8 cellular contexts compared by ENCODE assay signal in the genomic region with DNA sequence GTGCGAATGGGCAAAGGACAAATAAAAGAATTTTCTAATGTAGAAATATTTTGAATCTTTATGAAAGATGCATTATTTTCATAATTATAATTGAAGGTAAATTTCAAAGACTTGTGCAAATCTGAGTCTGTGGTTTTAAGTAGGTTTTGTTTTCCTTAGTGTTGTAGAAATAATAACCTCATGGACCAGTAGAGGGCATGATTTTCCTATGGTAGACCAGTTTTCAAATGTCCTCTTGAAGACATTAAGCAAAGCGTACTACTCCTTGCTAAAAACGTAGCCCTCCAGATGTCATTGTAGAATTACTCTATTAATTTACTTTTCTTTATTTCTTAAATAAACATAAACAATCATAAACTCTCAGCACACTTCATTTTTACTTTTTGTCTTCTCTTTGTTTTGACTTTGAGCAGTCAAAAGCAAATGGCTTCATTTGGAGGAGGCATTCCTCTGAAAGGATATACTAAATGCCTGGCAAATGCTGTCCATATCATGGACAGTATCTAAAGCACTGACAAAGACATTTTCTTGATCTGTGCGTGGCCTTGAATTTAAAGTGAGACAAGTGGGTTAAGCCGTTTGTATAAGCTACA.
A peak's percentile ranks its signal among the peaks of the same experiment; 100 is the strongest.
DNase-seq lines count a peak whose midpoint lies in the region; ATAC-seq, FAIRE-seq and TF ChIP-seq lines count a peak whose summit lies in the region.

No MANE protein-coding gene starts in this region.

- no peaks in the 10 kb centered on the region for H3K9me3 ChIP-seq in SK-N-MC (ENCODE audit: low read depth, low read length)

- TF ChIP-seq CTCF in KMS-11 (conservative IDR thresholded peaks at IDR 0.05; ENCODE audit: low read depth, low read length) (peak; percentile 63), foreskin keratinocyte (conservative IDR thresholded peaks at IDR 0.05) (peak; percentile 81), type B pancreatic cell (conservative IDR thresholded peaks at IDR 0.05) (peak; percentile 78)

- H3K36me3 Mint-ChIP-seq in type B pancreatic cell: no peaks in the 10 kb centered on the region
- H3K36me3 Mint-ChIP-seq in activated CD4-positive, alpha-beta T cell treated with anti-CD3 and anti-CD28 coated beads, Interleukin-2, amount 10 ng/mL, durations not matched to agents 24 days and 14 days (ENCODE audit: low read depth): no peaks in the 10 kb centered on the region

- ATAC-seq in foreskin keratinocyte (peak; percentile 41), GM18909 (IDR thresholded peaks at IDR 0.05; ENCODE audit: poor library complexity, unreplicated experiment) (no peak)

- DNase-seq in GM03348 (ENCODE audit: low spot score) (peak; percentile 39), SK-N-MC (ENCODE audit: low read depth, low spot score) (peak; percentile 56), foreskin keratinocyte (peak; percentile 9 to 37), type B pancreatic cell (ENCODE audit: extremely low spot score, unreplicated experiment) (no peak)
- no peak for DNase-seq in activated CD4-positive, alpha-beta T cell treated with anti-CD3 and anti-CD28 coated beads, Interleukin-2, amount 10 ng/mL, durations not matched to agents 24 days and 14 days

- no peak overlapping the region for H3K27ac ChIP-seq in KMS-11
- H3K27ac ChIP-seq in SK-N-MC: no peak overlapping the region
- H3K27ac ChIP-seq in foreskin keratinocyte: no peak overlapping the region

- no peak overlapping the region for H3K9ac ChIP-seq in KMS-11
- H3K9ac ChIP-seq in SK-N-MC (ENCODE audit: insufficient read length): no peak overlapping the region

- H3K4me3 ChIP-seq in KMS-11 (IDR thresholded peaks at IDR 0.05; ENCODE audit: insufficient read depth, low read depth, low read length): no peak overlapping the region
- no peak overlapping the region for H3K4me3 ChIP-seq in SK-N-MC

- H3K4me2 ChIP-seq in KMS-11: no peak overlapping the region

- H3K27ac Mint-ChIP-seq in type B pancreatic cell: no peak overlapping the region
- H3K27ac Mint-ChIP-seq in activated CD4-positive, alpha-beta T cell treated with anti-CD3 and anti-CD28 coated beads, Interleukin-2, amount 10 ng/mL, durations not matched to agents 24 days and 14 days: no peak overlapping the region

- no peaks in the 10 kb centered on the region for H4K20me1 ChIP-seq in KMS-11 (ENCODE audit: insufficient read depth)

- no peaks in the 10 kb centered on the region for H3K27me3 Mint-ChIP-seq in type B pancreatic cell
- peaks cover 28% of the 10 kb centered on the region for H3K27me3 Mint-ChIP-seq in activated CD4-positive, alpha-beta T cell treated with anti-CD3 and anti-CD28 coated beads, Interleukin-2, amount 10 ng/mL, durations not matched to agents 24 days and 14 days

- no peaks in the 10 kb centered on the region for H3K4me1 Mint-ChIP-seq in type B pancreatic cell (ENCODE audit: unreplicated experiment)
- peaks cover 14% of the 10 kb centered on the region for H3K4me1 Mint-ChIP-seq in activated CD4-positive, alpha-beta T cell treated with anti-CD3 and anti-CD28 coated beads, Interleukin-2, amount 10 ng/mL, durations not matched to agents 24 days and 14 days

- intact Hi-C loops in activated CD4-positive, alpha-beta T cell treated with anti-CD3 and anti-CD28 coated beads, Interleukin-2, amount 10 ng/mL, durations not matched to agents 24 days and 14 days (cut with micrococcal nuclease): loop anchor here (1.0 to 10.0 kb wide), 2 partner anchors 208 to 919 kb away; partner anchors contain the start of genes FASTKD2 and MDH1B

- no peak overlapping the region for H2AFZ ChIP-seq in KMS-11 (ENCODE audit: low read depth)

- H3K79me2 ChIP-seq in KMS-11 (ENCODE audit: insufficient read depth, low read depth): no peaks in the 10 kb centered on the region

- H3K27me3 ChIP-seq in KMS-11 (ENCODE audit: insufficient read depth, low read depth): no peaks in the 10 kb centered on the region
- no peaks in the 10 kb centered on the region for H3K27me3 ChIP-seq in foreskin keratinocyte

- H3K36me3 ChIP-seq in KMS-11 (ENCODE audit: insufficient read depth): no peaks in the 10 kb centered on the region
- no peaks in the 10 kb centered on the region for H3K36me3 ChIP-seq in SK-N-MC (ENCODE audit: insufficient read depth, low read length)

- no peak overlapping the region for H3K4me3 Mint-ChIP-seq in type B pancreatic cell
- no peak overlapping the region for H3K4me3 Mint-ChIP-seq in activated CD4-positive, alpha-beta T cell treated with anti-CD3 and anti-CD28 coated beads, Interleukin-2, amount 10 ng/mL, durations not matched to agents 24 days and 14 days

- peak; percentile 92 for FAIRE-seq in A204.1 (lab: Jason Lieb, UNC)

- H3K4me1 ChIP-seq in KMS-11 (ENCODE audit: low read depth, poor library complexity, severe bottlenecking): peaks cover 33% of the 10 kb centered on the region
- no peaks in the 10 kb centered on the region for H3K4me1 ChIP-seq in foreskin keratinocyte

- H3K9me3 Mint-ChIP-seq in type B pancreatic cell: no peaks in the 10 kb centered on the region
- H3K9me3 Mint-ChIP-seq in activated CD4-positive, alpha-beta T cell treated with anti-CD3 and anti-CD28 coated beads, Interleukin-2, amount 10 ng/mL, durations not matched to agents 24 days and 14 days: no peaks in the 10 kb centered on the region

Comparison
In these comparisons a context has a peak if more than half of its experiments do, and no peak if none do; other contexts are left out.
1. DNase-seq: peak in GM03348 (single experiment), SK-N-MC (single experiment) and foreskin keratinocyte (2 of 2); none in type B pancreatic cell (single experiment) and activated CD4-positive, alpha-beta T cell treated with anti-CD3 and anti-CD28 coated beads, Interleukin-2, amount 10 ng/mL, durations not matched to agents 24 days and 14 days (single experiment).
2. Peak in every context shown above with its lines, with median percentiles within 50 percentile points of each other: CTCF ChIP-seq.